In the genomic region with DNA sequence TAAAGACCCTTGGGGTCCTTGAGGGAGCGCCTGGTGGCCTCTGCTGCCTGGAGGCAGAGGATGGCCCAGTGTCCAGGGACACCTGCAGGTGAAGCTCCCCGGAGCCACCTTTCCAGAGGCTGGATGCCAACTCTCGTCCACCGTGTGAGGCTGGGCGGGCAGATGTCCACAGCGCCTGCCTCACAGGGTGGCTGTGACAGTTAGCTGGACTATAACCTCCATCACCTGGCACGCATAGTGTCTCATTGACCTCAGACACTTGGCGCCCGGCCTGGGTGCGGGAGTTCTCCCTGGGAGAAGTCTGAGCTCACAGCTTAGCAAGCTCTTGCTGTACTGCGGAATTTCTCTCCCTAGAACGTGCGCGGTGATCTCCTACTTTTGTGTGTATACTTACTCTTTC, we compare ENCODE assay signal across 17 cellular contexts. TPM values are rescaled to one million over a fixed set of nuclear protein-coding genes. Genes with fewer than 3 reads are reported as not detected.
A peak's percentile ranks its signal among the peaks of the same experiment; 100 is the strongest.
DNase-seq lines count a peak whose midpoint lies in the region; ATAC-seq and TF ChIP-seq lines count a peak whose summit lies in the region.
"Had no signal": no experiment of that assay in that cellular context is flagged by ENCODE, and none has a peak within 500 bp of the region (broad histone marks: within the 10 kb centered on the region; RNA-seq: fewer than 3 reads in every experiment).

No MANE protein-coding gene starts in this region.

- DNase-seq in AG10803 (ENCODE audit: low read depth) (peak; percentile 48), Right ventricle myocardium inferior (ENCODE audit: missing footprints) (peak; percentile 84), neural crest cell (ENCODE audit: low read depth, low spot score) (no peak), NOMO-1 treated with DMSO at 0.1 percent for 48 hours (lab: John Stamatoyannopoulos, UW; ENCODE audit: unreplicated experiment) (no peak)
- DNase-seq in stimulated activated naive B cell treated with anti-CD40 and anti-IgM and Interleukin-4, amounts not matched to agents 10 μg/mL and 1 μg/mL and 100 μg/mL, for 72 hours = no peak
- DNase-seq: activated T-cell treated with anti-CD3 and anti-CD28 coated beads, Interleukin-2, amount 50 U/mL, for 48 hours; HCEC 1CT; KG1; NCI-H2029; NK-92 treated with Interleukin-12 subunit alpha and Interleukin-12 subunit beta, amount 100 ng/mL, for 24 hours; SW 1271; tibial artery had no signal

- no peak for TF ChIP-seq CTCF in AG10803 (conservative IDR thresholded peaks at IDR 0.05; ENCODE audit: low read length)
- TF ChIP-seq CTCF in VCaP (conservative IDR thresholded peaks at IDR 0.05) = no peak
- TF ChIP-seq CTCF in neural crest cell (conservative IDR thresholded peaks at IDR 0.05) = no peak

- intact Hi-C loops in Right ventricle myocardium inferior (cut with DNase I) = no loop called here

- H3K36me3 Mint-ChIP-seq in neural crest cell (ENCODE audit: low read depth) = peaks cover 2% of the 10 kb centered on the region
- H3K36me3 Mint-ChIP-seq in stimulated activated naive B cell treated with anti-CD40 and anti-IgM and Interleukin-4, amounts not matched to agents 10 μg/mL and 1 μg/mL and 100 μg/mL, for 72 hours = peaks cover 2 to 22% of the 10 kb centered on the region in 2 donors

- H3K4me3 ChIP-seq in AG10803 (ENCODE audit: low read length) = no peak overlapping the region
- H3K4me3 ChIP-seq: skin epidermis, tibial artery had no signal

- no peaks in the 10 kb centered on the region for H3K27me3 Mint-ChIP-seq in neural crest cell (ENCODE audit: low read depth)
- no peaks in the 10 kb centered on the region for H3K27me3 Mint-ChIP-seq in stimulated activated naive B cell treated with anti-CD40 and anti-IgM and Interleukin-4, amounts not matched to agents 10 μg/mL and 1 μg/mL and 100 μg/mL, for 72 hours

- H3K27ac Mint-ChIP-seq in neural crest cell (ENCODE audit: unreplicated experiment) = peak overlapping the region; percentile 50
- H3K27ac Mint-ChIP-seq in stimulated activated naive B cell treated with anti-CD40 and anti-IgM and Interleukin-4, amounts not matched to agents 10 μg/mL and 1 μg/mL and 100 μg/mL, for 72 hours = no peak overlapping the region

- H3K9me3 Mint-ChIP-seq in neural crest cell = no peaks in the 10 kb centered on the region
- H3K9me3 Mint-ChIP-seq in stimulated activated naive B cell treated with anti-CD40 and anti-IgM and Interleukin-4, amounts not matched to agents 10 μg/mL and 1 μg/mL and 100 μg/mL, for 72 hours = peaks cover 0 to 2% of the 10 kb centered on the region in 2 donors

- H3K4me3 Mint-ChIP-seq in neural crest cell = no peak overlapping the region
- no peak overlapping the region for H3K4me3 Mint-ChIP-seq in stimulated activated naive B cell treated with anti-CD40 and anti-IgM and Interleukin-4, amounts not matched to agents 10 μg/mL and 1 μg/mL and 100 μg/mL, for 72 hours

- H3K4me1 Mint-ChIP-seq in neural crest cell = peaks cover 35% of the 10 kb centered on the region
- peaks cover 20 to 51% of the 10 kb centered on the region in 2 donors for H3K4me1 Mint-ChIP-seq in stimulated activated naive B cell treated with anti-CD40 and anti-IgM and Interleukin-4, amounts not matched to agents 10 μg/mL and 1 μg/mL and 100 μg/mL, for 72 hours

- peak overlapping the region; percentile 50 for H3K27ac ChIP-seq in VCaP
- H3K27ac ChIP-seq: epithelial cell of prostate, tibial artery had no signal

- ATAC-seq in Right ventricle myocardium inferior (peak; percentile 87), SK-N-SH treated with all-trans-retinoic acid at 6 μM for 48 hours (no peak), GM21381 (IDR thresholded peaks at IDR 0.05; ENCODE audit: unreplicated experiment) (no peak)
- no peak for ATAC-seq in stimulated activated naive B cell treated with anti-CD40 and anti-IgM and Interleukin-4, amounts not matched to agents 10 μg/mL and 1 μg/mL and 100 μg/mL, for 72 hours (replicated peaks)

TF ChIP-seq in SK-N-SH treated with all-trans-retinoic acid at 6 μM for 48 hours, 23 proteins besides CTCF, POLR2A, EP300 and RAD21 (continues in another document):
- TF ChIP-seq SNAI2 (CRISPR knock-in tag; IDR thresholded peaks at IDR 0.05) (no peak), ZNF565 (CRISPR knock-in tag; conservative IDR thresholded peaks at IDR 0.05; ENCODE audit: low read depth) (no peak), TCF4 (CRISPR knock-in tag; IDR thresholded peaks at IDR 0.05; ENCODE audit: borderline replicate concordance) (no peak), ESRRG (CRISPR knock-in tag; IDR thresholded peaks at IDR 0.05) (no peak), ZFP3 (CRISPR knock-in tag; IDR thresholded peaks at IDR 0.05) (no peak), ZNF70 (CRISPR knock-in tag; IDR thresholded peaks at IDR 0.05) (no peak), ARNTL (CRISPR knock-in tag; IDR thresholded peaks at IDR 0.05; ENCODE audit: borderline replicate concordance, low read depth) (no peak), PATZ1 (CRISPR knock-in tag; IDR thresholded peaks at IDR 0.05; ENCODE audit: borderline replicate concordance) (no peak), TOX (CRISPR knock-in tag; IDR thresholded peaks at IDR 0.05; ENCODE audit: borderline replicate concordance) (no peak), PPARA (CRISPR knock-in tag; IDR thresholded peaks at IDR 0.05; ENCODE audit: borderline replicate concordance) (no peak), CSRNP3 (CRISPR knock-in tag; IDR thresholded peaks at IDR 0.05) (no peak), OSR1 (CRISPR knock-in tag; IDR thresholded peaks at IDR 0.05) (no peak), ZNF8 (CRISPR knock-in tag; IDR thresholded peaks at IDR 0.05) (no peak)
- TF ChIP-seq, protein P1, sequence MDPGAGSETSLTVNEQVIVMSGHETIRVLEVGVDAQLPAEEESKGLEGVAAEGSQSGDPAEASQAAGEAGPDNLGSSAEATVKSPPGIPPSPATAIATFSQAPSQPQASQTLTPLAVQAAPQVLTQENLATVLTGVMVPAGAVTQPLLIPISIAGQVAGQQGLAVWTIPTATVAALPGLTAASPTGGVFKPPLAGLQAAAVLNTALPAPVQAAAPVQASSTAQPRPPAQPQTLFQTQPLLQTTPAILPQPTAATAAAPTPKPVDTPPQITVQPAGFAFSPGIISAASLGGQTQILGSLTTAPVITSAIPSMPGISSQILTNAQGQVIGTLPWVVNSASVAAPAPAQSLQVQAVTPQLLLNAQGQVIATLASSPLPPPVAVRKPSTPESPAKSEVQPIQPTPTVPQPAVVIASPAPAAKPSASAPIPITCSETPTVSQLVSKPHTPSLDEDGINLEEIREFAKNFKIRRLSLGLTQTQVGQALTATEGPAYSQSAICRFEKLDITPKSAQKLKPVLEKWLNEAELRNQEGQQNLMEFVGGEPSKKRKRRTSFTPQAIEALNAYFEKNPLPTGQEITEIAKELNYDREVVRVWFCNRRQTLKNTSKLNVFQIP (CRISPR knock-in tag; IDR thresholded peaks at IDR 0.05; ENCODE audit: borderline replicate concordance, low read depth) = no peak
- TF ChIP-seq, protein P2, sequence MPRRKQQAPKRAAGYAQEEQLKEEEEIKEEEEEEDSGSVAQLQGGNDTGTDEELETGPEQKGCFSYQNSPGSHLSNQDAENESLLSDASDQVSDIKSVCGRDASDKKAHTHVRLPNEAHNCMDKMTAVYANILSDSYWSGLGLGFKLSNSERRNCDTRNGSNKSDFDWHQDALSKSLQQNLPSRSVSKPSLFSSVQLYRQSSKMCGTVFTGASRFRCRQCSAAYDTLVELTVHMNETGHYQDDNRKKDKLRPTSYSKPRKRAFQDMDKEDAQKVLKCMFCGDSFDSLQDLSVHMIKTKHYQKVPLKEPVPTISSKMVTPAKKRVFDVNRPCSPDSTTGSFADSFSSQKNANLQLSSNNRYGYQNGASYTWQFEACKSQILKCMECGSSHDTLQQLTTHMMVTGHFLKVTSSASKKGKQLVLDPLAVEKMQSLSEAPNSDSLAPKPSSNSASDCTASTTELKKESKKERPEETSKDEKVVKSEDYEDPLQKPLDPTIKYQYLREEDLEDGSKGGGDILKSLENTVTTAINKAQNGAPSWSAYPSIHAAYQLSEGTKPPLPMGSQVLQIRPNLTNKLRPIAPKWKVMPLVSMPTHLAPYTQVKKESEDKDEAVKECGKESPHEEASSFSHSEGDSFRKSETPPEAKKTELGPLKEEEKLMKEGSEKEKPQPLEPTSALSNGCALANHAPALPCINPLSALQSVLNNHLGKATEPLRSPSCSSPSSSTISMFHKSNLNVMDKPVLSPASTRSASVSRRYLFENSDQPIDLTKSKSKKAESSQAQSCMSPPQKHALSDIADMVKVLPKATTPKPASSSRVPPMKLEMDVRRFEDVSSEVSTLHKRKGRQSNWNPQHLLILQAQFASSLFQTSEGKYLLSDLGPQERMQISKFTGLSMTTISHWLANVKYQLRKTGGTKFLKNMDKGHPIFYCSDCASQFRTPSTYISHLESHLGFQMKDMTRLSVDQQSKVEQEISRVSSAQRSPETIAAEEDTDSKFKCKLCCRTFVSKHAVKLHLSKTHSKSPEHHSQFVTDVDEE (CRISPR knock-in tag; IDR thresholded peaks at IDR 0.05) = no peak

RNA-seq across cellular contexts. Expression of gene BICRA, which starts 9.8 kb away (rescaled TPM):
- total RNA-seq in Right ventricle myocardium inferior (8.8 TPM), neural crest cell (28.5 and 28.9 TPM in 2 replicates)

RNA-seq across cellular contexts. Expression of gene ZNF541, which starts 45.8 kb away (rescaled TPM):
- total RNA-seq in Right ventricle myocardium inferior (1.2 TPM), neural crest cell (not detected in 2 replicates)

Comparison
In these comparisons a context has a peak if more than half of its experiments do, and no peak if none do; other contexts are left out.
1. DNase-seq: peak in AG10803 (single experiment) and Right ventricle myocardium inferior (single experiment); none in neural crest cell (single experiment), stimulated activated naive B cell treated with anti-CD40 and anti-IgM and Interleukin-4, amounts not matched to agents 10 μg/mL and 1 μg/mL and 100 μg/mL, for 72 hours (single experiment) and NOMO-1 treated with DMSO at 0.1 percent for 48 hours (single experiment).